In the genomic region with DNA sequence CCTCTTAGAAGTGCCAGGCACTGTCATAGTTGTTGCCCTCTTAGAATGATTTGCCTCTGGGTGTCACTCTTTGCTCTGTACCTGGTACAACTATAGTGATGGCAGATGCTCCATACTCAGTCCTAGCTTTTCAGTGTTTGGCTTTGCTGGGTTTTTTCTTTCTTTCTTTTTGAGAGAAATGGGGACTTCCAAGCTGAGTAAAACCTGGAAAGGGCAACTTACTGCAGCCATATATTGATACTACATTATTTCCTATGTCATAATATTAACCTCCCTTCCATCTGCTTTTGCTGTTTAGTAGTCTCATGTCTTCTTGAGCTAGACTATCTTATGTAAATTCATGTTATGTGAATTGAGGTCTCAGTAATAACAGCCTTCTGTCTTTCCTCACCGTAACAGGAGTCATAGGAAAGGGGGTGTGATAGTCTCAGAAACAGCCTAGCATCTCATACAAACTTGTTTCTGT, we compare ENCODE assay signal across 12 cellular contexts.
DNase-seq lines count a peak whose midpoint lies in the region; ATAC-seq lines count a peak whose summit lies in the region.
"Had no signal": no experiment of that assay in that cellular context is flagged by ENCODE, and none has a peak within 500 bp of the region (broad histone marks: within the 10 kb centered on the region; RNA-seq: fewer than 3 reads in every experiment).

No MANE protein-coding gene starts in this region.

- H3K36me3 Mint-ChIP-seq in activated T-cell treated with anti-CD3 and anti-CD28 coated beads, Interleukin-2, amount 50 U/mL, for 24 hours (ENCODE audit: low read depth): peaks cover 41% of the 10 kb centered on the region

- ATAC-seq in GM21529 (IDR thresholded peaks at IDR 0.05; ENCODE audit: unreplicated experiment) (peak; percentile 66), HG03135 (IDR thresholded peaks at IDR 0.05; ENCODE audit: unreplicated experiment) (peak; percentile 61)
- ATAC-seq in stimulated activated naive CD8-positive, alpha-beta T cell treated with anti-CD3 and anti-CD28 coated beads, Interleukin-15, Interleukin-2, amounts not matched to agents 100 U/mL and 50 U/mL, for 24 hours: peak; percentile 93

- H3K27ac Mint-ChIP-seq in activated T-cell treated with anti-CD3 and anti-CD28 coated beads, Interleukin-2, amount 50 U/mL, for 24 hours: peak overlapping the region; percentile 79
- H3K27ac Mint-ChIP-seq: activated naive CD8-positive, alpha-beta T cell treated with anti-CD3 and anti-CD28 coated beads, Interleukin-2, amount 10 ng/mL, durations not matched to agents 7 days and 5 days had no signal

- peaks cover 21% of the 10 kb centered on the region for H3K9me3 Mint-ChIP-seq in activated T-cell treated with anti-CD3 and anti-CD28 coated beads, Interleukin-2, amount 50 U/mL, for 24 hours

- peaks cover 36% of the 10 kb centered on the region for H3K4me1 Mint-ChIP-seq in activated T-cell treated with anti-CD3 and anti-CD28 coated beads, Interleukin-2, amount 50 U/mL, for 24 hours (ENCODE audit: low read depth)

- no peak overlapping the region for H3K4me3 Mint-ChIP-seq in activated T-cell treated with anti-CD3 and anti-CD28 coated beads, Interleukin-2, amount 50 U/mL, for 24 hours
- H3K4me3 Mint-ChIP-seq: activated naive CD8-positive, alpha-beta T cell treated with anti-CD3 and anti-CD28 coated beads, Interleukin-2, amount 10 ng/mL, durations not matched to agents 7 days and 5 days had no signal

- H3K27me3 Mint-ChIP-seq in activated T-cell treated with anti-CD3 and anti-CD28 coated beads, Interleukin-2, amount 50 U/mL, for 24 hours: no peaks in the 10 kb centered on the region
- H3K27me3 Mint-ChIP-seq: activated naive CD8-positive, alpha-beta T cell treated with anti-CD3 and anti-CD28 coated beads, Interleukin-2, amount 10 ng/mL, durations not matched to agents 7 days and 5 days had no signal

- no peak for DNase-seq in activated T-cell treated with anti-CD3 and anti-CD28 coated beads, Interleukin-2, amount 50 U/mL, for 24 hours
- no peak for DNase-seq in activated T-cell treated with anti-CD3 and anti-CD28 coated beads, Interleukin-2, amount 50 U/mL, for 48 hours
- DNase-seq in stimulated activated naive CD8-positive, alpha-beta T cell treated with anti-CD3 and anti-CD28 coated beads, Interleukin-15, Interleukin-2, amounts not matched to agents 100 U/mL and 50 U/mL, for 24 hours: no peak
- no peak for DNase-seq in NOMO-1 (lab: John Stamatoyannopoulos, UW; ENCODE audit: unreplicated experiment in 2 of 2)
- no peak for DNase-seq in ecto neural progenitor cell (ENCODE audit: low spot score)
- DNase-seq in RPMI8226: no peak
- DNase-seq: activated naive CD8-positive, alpha-beta T cell treated with anti-CD3 and anti-CD28 coated beads, Interleukin-2, amount 10 ng/mL, durations not matched to agents 7 days and 5 days; IMR-90; NCI-H2029; stimulated activated CD4-positive, alpha-beta T cell treated with anti-CD3 and anti-CD28 coated beads, Interleukin-1b, Interleukin-23, amount 100 ng/mL, for 48 hours had no signal
